In the genomic region with DNA sequence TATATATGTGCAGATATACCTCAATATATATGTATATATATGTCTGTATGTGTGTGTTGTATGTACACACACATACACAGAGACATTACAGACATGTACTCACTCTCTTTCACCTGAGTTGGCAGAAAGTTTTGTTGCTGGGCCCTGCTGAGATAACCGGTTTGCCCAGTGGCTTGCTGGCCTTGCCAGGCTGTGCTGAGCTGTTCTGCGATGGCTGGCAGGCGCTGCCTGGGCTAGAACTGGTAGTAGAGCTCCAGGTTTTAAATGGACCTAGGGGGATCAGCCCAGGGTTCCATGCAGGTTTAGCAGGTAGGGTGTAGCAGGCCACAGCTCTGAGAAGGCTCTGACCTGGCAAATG, we compare ENCODE assay signal across 9 cellular contexts.
DNase-seq lines count a peak whose midpoint lies in the region; ATAC-seq, FAIRE-seq and TF ChIP-seq lines count a peak whose summit lies in the region.
"Had no signal": no experiment of that assay in that cellular context is flagged by ENCODE, and none has a peak within 500 bp of the region (broad histone marks: within the 10 kb centered on the region; RNA-seq: fewer than 3 reads in every experiment).

No MANE protein-coding gene starts in this region.

- peak overlapping the region; percentile 83 for H3K4me2 ChIP-seq in BLaER1
- H3K4me2 ChIP-seq in Loucy (ENCODE audit: low read depth, low read length, poor library complexity, severe bottlenecking): peak overlapping the region; percentile 47

- no peaks in the 10 kb centered on the region for H3K27me3 Mint-ChIP-seq in naive thymus-derived CD4-positive, alpha-beta T cell
- H3K27me3 Mint-ChIP-seq: brain had no signal

- H2AFZ ChIP-seq in Loucy (ENCODE audit: low read length): peak overlapping the region; percentile 51; the same call in 1 of the 2 replicates

- H3K4me3 ChIP-seq in BLaER1 (no peak overlapping the region), Loucy (ENCODE audit: low read length, poor library complexity, severe bottlenecking) (no peak overlapping the region)
- peak overlapping the region; percentile 63 for H3K4me3 ChIP-seq in naive thymus-derived CD4-positive, alpha-beta T cell (ENCODE audit: low read length)

- peak overlapping the region; percentile 83 for H3K27ac ChIP-seq in BLaER1
- H3K27ac ChIP-seq in caudate nucleus (ENCODE audit: low read depth, low read length): peak overlapping the region; percentile 79
- H3K27ac ChIP-seq in naive thymus-derived CD4-positive, alpha-beta T cell (ENCODE audit: low read depth, low read length): no peak overlapping the region

- CTCF ChIA-PET in naive thymus-derived CD4-positive, alpha-beta T cell (lab: Charles Lee): interaction anchor here (0.8 kb wide), 1 partner anchor 103 kb away, joined by 3 read pairs; no protein-coding TSS in a partner anchor

- no peaks in the 10 kb centered on the region for H3K36me3 Mint-ChIP-seq in naive thymus-derived CD4-positive, alpha-beta T cell
- H3K36me3 Mint-ChIP-seq: brain had no signal

- FAIRE-seq in GM12891 (lab: Jason Lieb, UNC): no peak

- no peak for ATAC-seq in naive thymus-derived CD4-positive, alpha-beta T cell
- ATAC-seq in GM18517 (IDR thresholded peaks at IDR 0.05; ENCODE audit: unreplicated experiment): no peak

- TF ChIP-seq POLR2A in GM12891 (IDR thresholded peaks at IDR 0.05; ENCODE audit: low read depth, low read length): no peak

- H3K4me3 Mint-ChIP-seq in naive thymus-derived CD4-positive, alpha-beta T cell: peak overlapping the region in 9 of 10 donors; percentile 69 to 86 (median 79)

- H3K27me3 ChIP-seq in BLaER1 (no peaks in the 10 kb centered on the region), Loucy (ENCODE audit: insufficient read depth, low read length, poor library complexity, severe bottlenecking) (no peaks in the 10 kb centered on the region)
- H3K27me3 ChIP-seq in naive thymus-derived CD4-positive, alpha-beta T cell (ENCODE audit: control insufficient read depth in 2 of 2, insufficient read depth in 2 of 2, low read length in 2 of 2): no peaks in the 10 kb centered on the region

- DNase-seq in caudate nucleus (lab: John Stamatoyannopoulos, UW) (no peak), midbrain (lab: John Stamatoyannopoulos, UW) (no peak), NCI-H1694 treated with DMSO at 0.1 percent for 48 hours (lab: John Stamatoyannopoulos, UW) (no peak), GM12891 (ENCODE audit: insufficient read length, low spot score) (no peak)
- peak in 1 of 9 donors; percentile 3 for DNase-seq in naive thymus-derived CD4-positive, alpha-beta T cell

- peaks cover 20 to 43% (median 27%) of the 10 kb centered on the region in 7 donors for H3K4me1 Mint-ChIP-seq in naive thymus-derived CD4-positive, alpha-beta T cell

- H3F3A ChIP-seq in Loucy (ENCODE audit: low read depth): no peaks in the 10 kb centered on the region

- no peaks in the 10 kb centered on the region for H3K9me3 ChIP-seq in BLaER1
- no peaks in the 10 kb centered on the region for H3K9me3 ChIP-seq in Loucy (ENCODE audit: insufficient read depth, low read depth, low read length)
- no peaks in the 10 kb centered on the region for H3K9me3 ChIP-seq in naive thymus-derived CD4-positive, alpha-beta T cell (ENCODE audit: control insufficient read depth in 2 of 3, low read length in 3 of 3)

- H3K4me1 ChIP-seq in BLaER1: peaks cover 61% of the 10 kb centered on the region
- no peaks in the 10 kb centered on the region for H3K4me1 ChIP-seq in Loucy (ENCODE audit: insufficient read depth, low read length, poor library complexity, severe bottlenecking)
- peaks cover 10 to 20% of the 10 kb centered on the region in 2 donors for H3K4me1 ChIP-seq in naive thymus-derived CD4-positive, alpha-beta T cell (ENCODE audit: control insufficient read depth in 2 of 2, insufficient read depth in 2 of 2, low read length in 2 of 2)

- peak overlapping the region; percentile 78; the same call in 1 of the 2 replicates for H3K9ac ChIP-seq in BLaER1
- no peak overlapping the region for H3K9ac ChIP-seq in Loucy (ENCODE audit: low read depth, low read length, poor library complexity, severe bottlenecking)

- no peaks in the 10 kb centered on the region for H3K9me3 Mint-ChIP-seq in naive thymus-derived CD4-positive, alpha-beta T cell

- no peaks in the 10 kb centered on the region for H3K36me3 ChIP-seq in BLaER1
- H3K36me3 ChIP-seq in Loucy (ENCODE audit: insufficient read depth, low read length): no peaks in the 10 kb centered on the region
- no peaks in the 10 kb centered on the region for H3K36me3 ChIP-seq in naive thymus-derived CD4-positive, alpha-beta T cell (ENCODE audit: control insufficient read depth in 2 of 3, insufficient read depth in 3 of 3, low read length in 3 of 3)

- POLR2A ChIA-PET in naive thymus-derived CD4-positive, alpha-beta T cell (lab: Charles Lee): no interaction called here

- TF ChIP-seq CTCF in Loucy (conservative IDR thresholded peaks at IDR 0.05; ENCODE audit: low read length): no peak

- no peaks in the 10 kb centered on the region for H3K79me2 ChIP-seq in Loucy (ENCODE audit: insufficient read depth, low read length)

- no peaks in the 10 kb centered on the region for H4K20me1 ChIP-seq in BLaER1
- no peaks in the 10 kb centered on the region for H4K20me1 ChIP-seq in Loucy (ENCODE audit: insufficient read depth, low read length, poor library complexity, severe bottlenecking)

- peak overlapping the region; percentile 63 to 90 (median 83) for H3K27ac Mint-ChIP-seq in naive thymus-derived CD4-positive, alpha-beta T cell

- no peaks in the 10 kb centered on the region for H3K9me2 ChIP-seq in Loucy (replicated peaks; ENCODE audit: low read depth, low read length)

- intact Hi-C loops in naive thymus-derived CD4-positive, alpha-beta T cell (cut with micrococcal nuclease): loop anchor here (1.0 to 10.0 kb wide), 5 partner anchors 16 to 396 kb away; no protein-coding TSS in a partner anchor

TF ChIP-seq in GM12891, 5 proteins besides CTCF, POLR2A, EP300 and RAD21:
- TF ChIP-seq TAF1 (IDR thresholded peaks at IDR 0.05; ENCODE audit: low read depth, low read length) (no peak), POU2F2 (IDR thresholded peaks at IDR 0.05; ENCODE audit: low read depth, low read length) (no peak), POLR2AphosphoS5 (IDR thresholded peaks at IDR 0.05; ENCODE audit: low read depth, low read length) (no peak), SPI1 (IDR thresholded peaks at IDR 0.05; ENCODE audit: low read depth, low read length) (no peak), PAX5 (IDR thresholded peaks at IDR 0.05; ENCODE audit: insufficient read depth, low read length, severe bottlenecking) (no peak)
